ENCODE assay signal across 3 cellular contexts in genomic region chr19:36079389-36079788, GRCh38.
TF ChIP-seq lines count a peak whose summit lies in the region.

No MANE protein-coding gene starts in this region.

TF ChIP-seq in A549, 52 proteins besides CTCF, POLR2A, EP300 and RAD21:
- no peak for TF ChIP-seq EHMT2 (IDR thresholded peaks at IDR 0.05; ENCODE audit: low read depth)
- no peak for TF ChIP-seq SREBF2 (IDR thresholded peaks at IDR 0.05)
- TF ChIP-seq MAZ (IDR thresholded peaks at IDR 0.05; ENCODE audit: borderline replicate concordance, low read depth, low read length): no peak
- TF ChIP-seq CBX2 (IDR thresholded peaks at IDR 0.05; ENCODE audit: borderline replicate concordance, low read depth): no peak
- TF ChIP-seq NFE2L2 (conservative IDR thresholded peaks at IDR 0.05; ENCODE audit: low read length): no peak

TF ChIP-seq in GM23338, 12 proteins besides CTCF, POLR2A, EP300 and RAD21:
- no peak for TF ChIP-seq EZH2 (IDR thresholded peaks at IDR 0.05; ENCODE audit: low read depth, unreplicated experiment)
- no peak for TF ChIP-seq EZH2phosphoT487 (IDR thresholded peaks at IDR 0.05; ENCODE audit: unreplicated experiment)
- no peak for TF ChIP-seq STAT1 (IDR thresholded peaks at IDR 0.05; ENCODE audit: unreplicated experiment)
- TF ChIP-seq ZNF114 (CRISPR knock-in tag; IDR thresholded peaks at IDR 0.05): no peak
TF ChIP-seq in GM23338: peak in this region for 0.

TF ChIP-seq in WTC11, 78 proteins besides CTCF, POLR2A, EP300 and RAD21:
- no peak for TF ChIP-seq SP1 (CRISPR knock-in tag; conservative IDR thresholded peaks at IDR 0.05)
- TF ChIP-seq FOXP4 (CRISPR knock-in tag; IDR thresholded peaks at IDR 0.05): no peak
- no peak for TF ChIP-seq CREB1 (CRISPR knock-in tag; IDR thresholded peaks at IDR 0.05)
- TF ChIP-seq ERG (CRISPR knock-in tag; IDR thresholded peaks at IDR 0.05): no peak
- TF ChIP-seq GABPB1 (CRISPR knock-in tag; IDR thresholded peaks at IDR 0.05): no peak
- no peak for TF ChIP-seq MLX (CRISPR knock-in tag; IDR thresholded peaks at IDR 0.05)
- no peak for TF ChIP-seq NR1H2 (CRISPR knock-in tag; IDR thresholded peaks at IDR 0.05)
- no peak for TF ChIP-seq ZNF121 (CRISPR knock-in tag; IDR thresholded peaks at IDR 0.05)
- no peak for TF ChIP-seq E2F4 (CRISPR knock-in tag; IDR thresholded peaks at IDR 0.05; ENCODE audit: borderline replicate concordance, low read depth)
- no peak for TF ChIP-seq HMGA2 (CRISPR knock-in tag; IDR thresholded peaks at IDR 0.05)
- no peak for TF ChIP-seq ATF2 (CRISPR knock-in tag; IDR thresholded peaks at IDR 0.05; ENCODE audit: borderline replicate concordance, low read depth)
- no peak for TF ChIP-seq TEAD4 (CRISPR knock-in tag; IDR thresholded peaks at IDR 0.05)
- no peak for TF ChIP-seq TP53 (CRISPR knock-in tag; IDR thresholded peaks at IDR 0.05)
- TF ChIP-seq FOXP1 (CRISPR knock-in tag; IDR thresholded peaks at IDR 0.05; ENCODE audit: borderline replicate concordance): no peak
- TF ChIP-seq ZBTB43 (CRISPR knock-in tag; IDR thresholded peaks at IDR 0.05): no peak
TF ChIP-seq in WTC11: peak in this region for 0.
